Comparison of ENCODE assay signal across 16 cellular contexts in the genomic region with DNA sequence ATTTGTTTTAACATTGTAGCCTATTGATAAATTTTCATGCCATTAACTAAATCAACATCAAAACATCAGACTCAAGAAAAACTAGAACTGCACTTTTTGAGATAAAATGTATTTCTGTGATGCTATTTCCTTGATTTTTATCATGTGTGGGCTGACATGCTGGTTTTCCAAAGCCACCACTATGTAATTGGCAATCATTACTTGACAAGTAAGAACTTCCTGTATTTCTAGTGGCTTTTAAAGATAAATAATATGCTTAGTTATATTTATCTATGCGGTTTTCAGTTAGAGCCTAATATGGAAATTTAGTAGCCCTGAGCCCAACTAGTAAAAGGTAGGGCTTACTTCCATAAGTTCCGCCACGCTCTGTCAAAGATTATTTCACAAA.
DNase-seq lines count a peak whose midpoint lies in the region; ATAC-seq and TF ChIP-seq lines count a peak whose summit lies in the region.
"Had no signal": no experiment of that assay in that cellular context is flagged by ENCODE, and none has a peak within 500 bp of the region (broad histone marks: within the 10 kb centered on the region; RNA-seq: fewer than 3 reads in every experiment).

No MANE protein-coding gene starts in this region.

- no peaks in the 10 kb centered on the region for H3K9me2 ChIP-seq in PC-3 (replicated peaks; ENCODE audit: low read length)

- H3K9me3 ChIP-seq in DND-41 (ENCODE audit: insufficient read depth, low read length, severe bottlenecking), result no peaks in the 10 kb centered on the region
- no peaks in the 10 kb centered on the region for H3K9me3 ChIP-seq in PC-3 (ENCODE audit: low read length)
- H3K9me3 ChIP-seq: SJCRH30 had no signal

- BruUV-seq in PC-3 (replicated peaks; lab: Mats Ljungman, UMichigan), result no TSS peak

- H3K4me2 ChIP-seq in DND-41 (ENCODE audit: insufficient read depth, low read length) (no peak overlapping the region), PC-3 (ENCODE audit: low read length) (no peak overlapping the region)

- DNase-seq in DND-41, result no peak
- DNase-seq in KG1 (lab: John Stamatoyannopoulos, UW), result peak; percentile 11
- no peak for DNase-seq in PC-3
- DNase-seq in germinal center (ENCODE audit: low spot score), result peak; percentile 15
- no peak for DNase-seq in NCI-H2171 treated with DMSO at 0.1 percent for 48 hours (lab: John Stamatoyannopoulos, UW)
- no peak for DNase-seq in occipital lobe (lab: John Stamatoyannopoulos, UW)
- DNase-seq in NCI-H1048 (lab: John Stamatoyannopoulos, UW), result no peak
- DNase-seq: ACHN; CD4-positive, alpha-beta T cell; DMS53; HCEC 1CT; MV-4-11; NCI-H1417 treated with DMSO at 0.1 percent for 48 hours; NCI-H2029; NCI-H82; SJCRH30 had no signal

- peaks cover 14% of the 10 kb centered on the region for H3F3A ChIP-seq in PC-3 (ENCODE audit: low read length, unreplicated experiment)

- TF ChIP-seq CTCF in DND-41 (IDR thresholded peaks at IDR 0.05; ENCODE audit: borderline replicate concordance, extremely low read depth, low read length, poor library complexity, severe bottlenecking), result no peak
- TF ChIP-seq CTCF in PC-3 (conservative IDR thresholded peaks at IDR 0.05; ENCODE audit: low read depth, low read length), result no peak

- H2AFZ ChIP-seq in DND-41 (ENCODE audit: low read depth, low read length), result no peak overlapping the region
- H2AFZ ChIP-seq in PC-3 (ENCODE audit: low read length), result no peak overlapping the region

- H3K79me2 ChIP-seq in DND-41 (ENCODE audit: insufficient read depth, low read length) (no peaks in the 10 kb centered on the region), PC-3 (ENCODE audit: low read length) (peaks cover 32% of the 10 kb centered on the region)

- H3K36me3 ChIP-seq in DND-41 (ENCODE audit: insufficient read depth, low read length), result no peaks in the 10 kb centered on the region
- peaks cover 77% of the 10 kb centered on the region for H3K36me3 ChIP-seq in PC-3 (ENCODE audit: low read depth, low read length)
- H3K36me3 ChIP-seq: SJCRH30 had no signal

- H4K20me1 ChIP-seq in DND-41 (ENCODE audit: insufficient read depth, low read length), result no peaks in the 10 kb centered on the region
- no peaks in the 10 kb centered on the region for H4K20me1 ChIP-seq in PC-3 (ENCODE audit: low read length)

- peaks cover 29% of the 10 kb centered on the region for H3K4me1 ChIP-seq in DND-41 (ENCODE audit: insufficient read depth, low read length)
- peaks cover 46% of the 10 kb centered on the region for H3K4me1 ChIP-seq in PC-3 (ENCODE audit: insufficient read depth, low read length)
- H3K4me1 ChIP-seq: SJCRH30 had no signal

- H3K9ac ChIP-seq in DND-41 (ENCODE audit: low read depth, low read length) (no peak overlapping the region), PC-3 (ENCODE audit: low read length) (no peak overlapping the region)

- no peak overlapping the region for H3K27ac ChIP-seq in DND-41 (ENCODE audit: low read length)
- H3K27ac ChIP-seq in PC-3 (ENCODE audit: low read length), result peak overlapping the region; percentile 34
- H3K27ac ChIP-seq: SJCRH30 had no signal

- ATAC-seq in DND-41 (ENCODE audit: insufficient read depth, low read depth), result 0 out of 3 replicates have a peak, but pooled peaks have one; percentile 12
- no peak for ATAC-seq in PC-3

- H3K27me3 ChIP-seq in DND-41 (ENCODE audit: insufficient read depth, low read length, poor library complexity), result no peaks in the 10 kb centered on the region
- H3K27me3 ChIP-seq in PC-3 (ENCODE audit: low read length), result no peaks in the 10 kb centered on the region
- H3K27me3 ChIP-seq: SJCRH30 had no signal

- CTCF ChIA-PET in PC-3 (lab: Charles Lee), result no interaction called here

- POLR2A ChIA-PET in PC-3 (lab: Charles Lee; ENCODE audit: unreplicated experiment), result interaction anchor here (0.5 kb wide), 1 partner anchor 78 kb away, joined by 3 read pairs; no protein-coding TSS in a partner anchor

- intact Hi-C loops in PC-3 (cut with micrococcal nuclease), result loop anchor here (5.0 kb wide), 1 partner anchor 42 kb away; no protein-coding TSS in a partner anchor

- H3K4me3 ChIP-seq in DND-41 (ENCODE audit: low read depth in 1 of 2, low read length in 2 of 2), result no peak overlapping the region
- no peak overlapping the region for H3K4me3 ChIP-seq in PC-3 (ENCODE audit: low read length)
- H3K4me3 ChIP-seq: SJCRH30 had no signal

Comparison
In these comparisons a context has a peak if more than half of its experiments do, and no peak if none do; other contexts are left out.
1. DNase-seq: peak in KG1 (single experiment) and germinal center (single experiment); none in DND-41 (single experiment), PC-3 (single experiment), NCI-H2171 treated with DMSO at 0.1 percent for 48 hours (single experiment), occipital lobe (single experiment) and NCI-H1048 (single experiment).